25 cellular contexts compared by ENCODE assay signal in the genomic region with DNA sequence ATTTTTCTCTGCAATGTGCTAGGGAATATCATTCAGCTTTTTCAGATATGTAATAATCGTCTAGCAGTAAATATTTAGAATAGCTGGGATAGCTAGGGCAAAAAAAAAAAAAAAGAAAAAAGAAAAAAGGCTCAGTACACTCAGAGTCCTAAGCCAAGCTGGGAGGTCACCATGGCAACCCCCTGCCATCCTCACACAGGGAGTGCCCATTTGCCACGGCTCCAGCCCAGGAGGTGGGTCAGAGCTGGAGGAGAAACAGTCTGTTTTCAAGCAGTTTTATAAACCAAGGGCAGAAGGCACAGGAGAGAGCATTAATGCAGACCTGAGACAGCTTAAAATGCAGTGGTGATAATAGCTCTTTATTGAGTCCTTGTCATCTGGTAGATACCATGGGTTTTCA. TPM values are rescaled to one million over a fixed set of nuclear protein-coding genes. Genes with fewer than 3 reads are reported as not detected.
DNase-seq lines count a peak whose midpoint lies in the region; TF ChIP-seq lines count a peak whose summit lies in the region.
"Had no signal": no experiment of that assay in that cellular context is flagged by ENCODE, and none has a peak within 500 bp of the region (broad histone marks: within the 10 kb centered on the region; RNA-seq: fewer than 3 reads in every experiment).

No MANE protein-coding gene starts in this region.

- H3K9me3 ChIP-seq in neutrophil = no peaks in the 10 kb centered on the region
- H3K9me3 ChIP-seq: A549, right atrium auricular region, transverse colon had no signal

- TF ChIP-seq CTCF in neutrophil (IDR thresholded peaks at IDR 0.05) (no peak), GM13977 (IDR thresholded peaks at IDR 0.05; ENCODE audit: extremely low read depth, insufficient read depth, missing control alignments) (no peak)

- H3K27ac ChIP-seq in neutrophil = peak overlapping the region; percentile 82
- H3K27ac ChIP-seq: A549, dorsolateral prefrontal cortex, PC-9, right atrium auricular region had no signal

- no peak overlapping the region for H3K4me3 ChIP-seq in neutrophil (ENCODE audit: low read depth in 1 of 2, low read length in 1 of 2)
- H3K4me3 ChIP-seq: A549, dorsolateral prefrontal cortex, PC-9, right atrium auricular region, transverse colon had no signal

- no peaks in the 10 kb centered on the region for H3K36me3 ChIP-seq in neutrophil
- H3K36me3 ChIP-seq: right atrium auricular region, transverse colon had no signal

- in situ Hi-C loops in GM13977 (cut with MboI; ENCODE audit: low pct_unique_long_range_greater_than_20kb, low sequenced_read_pairs, unreplicated experiment) (no loop called here), ACHN (cut with HindIII; ENCODE audit: low pct_ligation_motif_present, low pct_unique_long_range_greater_than_20kb, low sequenced_read_pairs) (no loop called here)

- DNase-seq in NCI-H748 (lab: John Stamatoyannopoulos, UW; ENCODE audit: unreplicated experiment) = peak; percentile 45
- no peak for DNase-seq in NCI-H748 treated with DMSO at 0.1 percent for 48 hours (lab: John Stamatoyannopoulos, UW)
- peak; percentile 22 for DNase-seq in NCI-H1105 (lab: John Stamatoyannopoulos, UW)
- DNase-seq in cerebellum (ENCODE audit: low spot score) = peak; percentile 12
- no peak for DNase-seq in effector CD4-positive, alpha-beta T cell
- DNase-seq in GM13977 (ENCODE audit: low spot score) = no peak
- no peak for DNase-seq in ACHN
- DNase-seq: activated CD4-positive, alpha-beta T cell treated with anti-CD3 and anti-CD28 coated beads for 4 hours; activated naive CD8-positive, alpha-beta T cell treated with anti-CD3 and anti-CD28 coated beads for 36 hours; activated T-cell treated with anti-CD3 and anti-CD28 coated beads for 4 hours; cerebellar nuclear complex; DMS79 treated with DMSO at 0.1 percent for 48 hours; Kasumi-1; left ventricle myocardium superior; natural killer cell; NCI-H1092; NCI-H2081; PC-9; Right ventricle myocardium superior; stimulated activated CD4-positive, alpha-beta T cell treated with anti-CD3 and anti-CD28 coated beads, Interleukin-2, amount 100 ng/mL, for 48 hours; transverse colon had no signal

- peaks cover 32 to 36% of the 10 kb centered on the region in 2 experiments for H3K4me1 ChIP-seq in neutrophil (ENCODE audit: control insufficient read depth in 1 of 2, insufficient read depth in 1 of 2, low read depth in 1 of 2, low read length in 1 of 2)
- H3K4me1 ChIP-seq: right atrium auricular region had no signal

- H3K27me3 ChIP-seq in neutrophil = no peaks in the 10 kb centered on the region
- H3K27me3 ChIP-seq: dorsolateral prefrontal cortex, right atrium auricular region, transverse colon had no signal

RNA-seq across cellular contexts. Expression of a gene that starts 25.3 kb away (rescaled TPM):
- 0.82 TPM for total RNA-seq in cerebellum

Comparison
In these comparisons a context has a peak if more than half of its experiments do, and no peak if none do; other contexts are left out.
1. DNase-seq: peak in NCI-H748 (single experiment), NCI-H1105 (single experiment) and cerebellum (single experiment); none in NCI-H748 treated with DMSO at 0.1 percent for 48 hours (single experiment), effector CD4-positive, alpha-beta T cell (single experiment), GM13977 (single experiment) and ACHN (single experiment).